In genomic region chr12:111434049-111434448, GRCh38 we compare ENCODE assay signal across 10 cellular contexts. TPM values are rescaled to one million over a fixed set of nuclear protein-coding genes. Genes with fewer than 3 reads are reported as not detected.
DNase-seq lines count a peak whose midpoint lies in the region; ATAC-seq and TF ChIP-seq lines count a peak whose summit lies in the region.
"Had no signal": no experiment of that assay in that cellular context is flagged by ENCODE, and none has a peak within 500 bp of the region (broad histone marks: within the 10 kb centered on the region; RNA-seq: fewer than 3 reads in every experiment).

No MANE protein-coding gene starts in this region.

- no peaks in the 10 kb centered on the region for H3K27me3 Mint-ChIP-seq in central memory CD8-positive, alpha-beta T cell
- no peaks in the 10 kb centered on the region for H3K27me3 Mint-ChIP-seq in natural killer cell (ENCODE audit: low read depth in 2 of 2)

- peak overlapping the region; percentile 94 for H3K27ac ChIP-seq in ACC112 (ENCODE audit: low read depth, low read length)
- peak overlapping the region; percentile 64 for H3K27ac ChIP-seq in HUES6 (ENCODE audit: low read depth, low read length)

- H3K79me2 ChIP-seq in ACC112 (ENCODE audit: control insufficient read depth, insufficient read depth, low read length, unreplicated experiment) = peaks cover 97% of the 10 kb centered on the region

- H3K4me1 ChIP-seq in ACC112 (ENCODE audit: control insufficient read depth, insufficient read depth, low read length, unreplicated experiment) (peaks cover 96% of the 10 kb centered on the region), HUES6 (ENCODE audit: control insufficient read depth, insufficient read depth, low read length) (peaks cover 54% of the 10 kb centered on the region)

- peaks cover 51% of the 10 kb centered on the region for H3K36me3 Mint-ChIP-seq in central memory CD8-positive, alpha-beta T cell (ENCODE audit: insufficient read depth)
- no peaks in the 10 kb centered on the region for H3K36me3 Mint-ChIP-seq in natural killer cell

- peak overlapping the region; percentile 60 for H3K4me3 ChIP-seq in ACC112 (ENCODE audit: low read depth, low read length)
- no peak overlapping the region for H3K4me3 ChIP-seq in HUES6 (ENCODE audit: low read depth, low read length)

- peaks cover 92% of the 10 kb centered on the region for H3K4me1 Mint-ChIP-seq in central memory CD8-positive, alpha-beta T cell
- peaks cover 96% of the 10 kb centered on the region in 2 donors for H3K4me1 Mint-ChIP-seq in natural killer cell

- peak overlapping the region; percentile 100 for H3K27ac Mint-ChIP-seq in central memory CD8-positive, alpha-beta T cell (ENCODE audit: low read depth)
- peak overlapping the region; percentile 96 to 100 for H3K27ac Mint-ChIP-seq in natural killer cell

- no peaks in the 10 kb centered on the region for H3K27me3 ChIP-seq in ACC112 (ENCODE audit: insufficient read depth, low read length)
- H3K27me3 ChIP-seq in HUES6 (ENCODE audit: control insufficient read depth, insufficient read depth, low read length) = no peaks in the 10 kb centered on the region

- ATAC-seq in central memory CD8-positive, alpha-beta T cell (replicated peaks; ENCODE audit: extremely low read depth, poor library complexity, severe bottlenecking) = no peak
- ATAC-seq in natural killer cell (no peak), GM21619 (IDR thresholded peaks at IDR 0.05; ENCODE audit: unreplicated experiment) (no peak), GM19467 (IDR thresholded peaks at IDR 0.05; ENCODE audit: unreplicated experiment) (no peak), GM21529 (IDR thresholded peaks at IDR 0.05; ENCODE audit: unreplicated experiment) (no peak)

- DNase-seq in central memory CD8-positive, alpha-beta T cell (ENCODE audit: low spot score in 2 of 2) = no peak
- DNase-seq in natural killer cell = no peak
- no peak for DNase-seq in NCI-H748 (lab: John Stamatoyannopoulos, UW; ENCODE audit: unreplicated experiment)
- DNase-seq: NCI-H1436 treated with DMSO at 0.1 percent for 48 hours; stimulated activated CD4-positive, alpha-beta T cell treated with anti-CD3 and anti-CD28 coated beads, Interleukin-2, amount 100 ng/mL, for 24 hours had no signal

- intact Hi-C loops in natural killer cell (cut with micrococcal nuclease) = loop anchor here (1.0 to 10.0 kb wide), 3 partner anchors 10 to 1549 kb away; partner anchors contain the start of genes GLTP and SH2B3

- H3K36me3 ChIP-seq in ACC112 (ENCODE audit: insufficient read depth, low read length) = peaks cover 3% of the 10 kb centered on the region
- no peaks in the 10 kb centered on the region for H3K36me3 ChIP-seq in HUES6 (ENCODE audit: control insufficient read depth, insufficient read depth, low read length)

- peak overlapping the region; percentile 43 for H3K9ac ChIP-seq in HUES6 (ENCODE audit: low read length)

- no peak overlapping the region for H2AFZ ChIP-seq in ACC112 (ENCODE audit: low read length, unreplicated experiment)

- no peaks in the 10 kb centered on the region for H3K9me3 Mint-ChIP-seq in central memory CD8-positive, alpha-beta T cell
- no peaks in the 10 kb centered on the region for H3K9me3 Mint-ChIP-seq in natural killer cell

- H3K9me3 ChIP-seq in HUES6 (ENCODE audit: control insufficient read depth, insufficient read depth, low read depth, low read length) = no peaks in the 10 kb centered on the region

- TF ChIP-seq CTCF in natural killer cell (IDR thresholded peaks at IDR 0.05) = no peak

- peak overlapping the region; percentile 78 for H3K4me3 Mint-ChIP-seq in central memory CD8-positive, alpha-beta T cell
- H3K4me3 Mint-ChIP-seq in natural killer cell = peak overlapping the region; percentile 98

RNA-seq across cellular contexts. Expression of gene SH2B3, which starts 28.3 kb away (rescaled TPM):
- 10 to 100 TPM; 68.1 to 81.3 (median 68.4) TPM for total RNA-seq in natural killer cell
